In genomic region chr16:47492036-47492427, GRCh38 we compare ENCODE assay signal across 1 cellular context.
TF ChIP-seq lines count a peak whose summit lies in the region.

No MANE protein-coding gene starts in this region.

TF ChIP-seq in K562, 482 proteins besides CTCF, POLR2A, EP300 and RAD21:
- no peak for TF ChIP-seq FOS (IDR thresholded peaks at IDR 0.05; ENCODE audit: extremely low read depth, insufficient read length)
- no peak for TF ChIP-seq PCBP2 (IDR thresholded peaks at IDR 0.05; ENCODE audit: low read depth, low read length, poor library complexity, severe bottlenecking)
- TF ChIP-seq RBM25 (IDR thresholded peaks at IDR 0.05; ENCODE audit: low read depth, low read length, severe bottlenecking), result no peak
- TF ChIP-seq HDAC6 (IDR thresholded peaks at IDR 0.05; ENCODE audit: low read depth, low read length), result no peak
- TF ChIP-seq BACH1 (tag; IDR thresholded peaks at IDR 0.05), result no peak
- TF ChIP-seq TFAM (CRISPR knock-in tag; conservative IDR thresholded peaks at IDR 0.05), result no peak
TF ChIP-seq in K562: peak in this region for 0.
